ENCODE assay signal across 10 cellular contexts in the genomic region with DNA sequence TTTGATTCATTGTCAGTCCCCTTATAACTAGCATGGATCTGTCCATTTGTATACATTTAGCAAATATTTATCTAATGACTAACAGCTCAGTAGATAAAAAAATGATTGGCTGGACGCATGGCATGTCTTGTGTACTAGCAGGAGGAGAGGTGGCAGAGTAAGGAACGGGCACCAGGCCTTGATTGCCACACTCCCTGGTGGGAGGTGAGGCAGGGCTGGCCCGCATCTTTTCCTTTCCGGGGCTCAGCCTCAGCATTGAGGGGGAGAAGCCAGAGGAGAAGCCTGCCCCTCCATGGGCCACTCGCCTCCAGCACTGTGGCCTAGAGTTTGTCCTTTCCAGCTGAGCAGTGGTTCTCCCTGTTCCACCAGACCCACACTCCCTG.
DNase-seq lines count a peak whose midpoint lies in the region; ATAC-seq lines count a peak whose summit lies in the region.
"Had no signal": no experiment of that assay in that cellular context is flagged by ENCODE, and none has a peak within 500 bp of the region (broad histone marks: within the 10 kb centered on the region; RNA-seq: fewer than 3 reads in every experiment).

No MANE protein-coding gene starts in this region.

- ATAC-seq in HG02884 (IDR thresholded peaks at IDR 0.05; ENCODE audit: unreplicated experiment): no peak

- peak overlapping the region; percentile 86 for H3K27ac ChIP-seq in caudate nucleus (ENCODE audit: low read depth, low read length)
- peak overlapping the region; percentile 1 for H3K27ac ChIP-seq in temporal lobe (ENCODE audit: low read depth, low read length)
- H3K27ac ChIP-seq: spleen had no signal

- DNase-seq in NCI-H82 (lab: John Stamatoyannopoulos, UW) (peak; percentile 86), NCI-H82 treated with DMSO at 0.1 percent for 48 hours (lab: John Stamatoyannopoulos, UW; ENCODE audit: unreplicated experiment) (no peak), LoVo (ENCODE audit: low spot score) (peak; percentile 62), caudate nucleus (lab: John Stamatoyannopoulos, UW) (peak in 1 of 61 donors; percentile 11)
- DNase-seq in activated CD8-positive, alpha-beta memory T cell treated with anti-CD3 and anti-CD28 coated beads, Interleukin-2, amount 50 U/mL, for 4 hours: no peak
- no peak for DNase-seq in effector CD4-positive, alpha-beta T cell
- DNase-seq: erythroblast, spleen had no signal

Comparison
In these comparisons a context has a peak if more than half of its experiments do, and no peak if none do; other contexts are left out.
1. DNase-seq: peak in NCI-H82 (single experiment) and LoVo (single experiment); none in NCI-H82 treated with DMSO at 0.1 percent for 48 hours (single experiment), activated CD8-positive, alpha-beta memory T cell treated with anti-CD3 and anti-CD28 coated beads, Interleukin-2, amount 50 U/mL, for 4 hours (single experiment) and effector CD4-positive, alpha-beta T cell (single experiment).